In the genomic region with DNA sequence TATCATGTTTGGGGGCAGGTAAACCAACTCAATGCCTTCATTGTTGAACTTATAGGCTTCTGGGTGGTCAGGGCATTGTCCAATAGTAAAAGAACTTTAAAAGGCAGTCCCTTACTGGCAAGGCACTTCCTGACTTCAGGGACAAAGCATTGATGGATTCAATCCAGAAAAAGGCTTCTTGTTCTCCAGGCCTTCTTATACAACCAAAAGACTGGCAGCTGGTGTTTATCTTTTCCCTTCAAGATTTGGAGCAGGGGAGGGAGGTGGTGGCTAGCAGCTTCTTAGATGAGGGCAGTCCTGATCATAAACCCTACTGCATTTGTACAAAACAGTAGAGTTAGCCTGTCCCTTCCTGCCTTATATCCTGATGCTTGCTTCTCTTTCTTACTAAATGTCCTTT, we compare ENCODE assay signal across 16 cellular contexts. TPM values are rescaled to one million over a fixed set of nuclear protein-coding genes. Genes with fewer than 3 reads are reported as not detected.
DNase-seq lines count a peak whose midpoint lies in the region; ATAC-seq and TF ChIP-seq lines count a peak whose summit lies in the region.
"Had no signal": no experiment of that assay in that cellular context is flagged by ENCODE, and none has a peak within 500 bp of the region (broad histone marks: within the 10 kb centered on the region; RNA-seq: fewer than 3 reads in every experiment).

No MANE protein-coding gene starts in this region.

- POLR2A ChIA-PET in SK-N-SH (lab: Yijun Ruan, JAX), result no interaction called here

- intact Hi-C loops in left ventricle myocardium inferior (cut with micrococcal nuclease), result no loop called here
- intact Hi-C loops in stomach (cut with DNase I; ENCODE audit: low total_unique reads), result no loop called here

- ATAC-seq in GM19397 (IDR thresholded peaks at IDR 0.05; ENCODE audit: unreplicated experiment) (no peak), GM19351 (IDR thresholded peaks at IDR 0.05; ENCODE audit: unreplicated experiment) (no peak)
- ATAC-seq: HCT116 had no signal

- H3K79me2 ChIP-seq in SK-N-SH (ENCODE audit: insufficient read depth), result peaks cover 60% of the 10 kb centered on the region

- TF ChIP-seq CTCF in SK-N-SH (IDR thresholded peaks at IDR 0.05) (no peak), left ventricle myocardium inferior (IDR thresholded peaks at IDR 0.05; ENCODE audit: borderline replicate concordance) (no peak), stomach (IDR thresholded peaks at IDR 0.05) (no peak)

- no peak for TF ChIP-seq POLR2A in stomach (IDR thresholded peaks at IDR 0.05)

- peaks cover 3% of the 10 kb centered on the region for H3F3A ChIP-seq in SK-N-SH (replicated peaks; ENCODE audit: insufficient read depth)

- H3K4me2 ChIP-seq in SK-N-SH, result no peak overlapping the region
- H3K4me2 ChIP-seq: BLaER1 had no signal

- CTCF ChIA-PET in SK-N-SH (lab: Yijun Ruan, JAX), result interaction anchor here (0.6 kb wide), 1 partner anchor 1159 kb away, joined by 4 read pairs; no protein-coding TSS in a partner anchor

- H3K27ac ChIP-seq in SK-N-SH (ENCODE audit: low read depth in 2 of 2, low read length in 1 of 2), result peak overlapping the region; percentile 19 to 77; a peak in 2 of 4 replicates
- peak overlapping the region; percentile 66 for H3K27ac ChIP-seq in left ventricle myocardium inferior (replicated peaks)
- peak overlapping the region in 4 of 5 donors; percentile 26 to 49 (median 42) for H3K27ac ChIP-seq in stomach
- H3K27ac ChIP-seq: BLaER1 had no signal

- H3K36me3 ChIP-seq in SK-N-SH (replicated peaks in 1 of 2; ENCODE audit: control insufficient read depth in 1 of 2, insufficient read depth in 2 of 2, low read length in 1 of 2), result no peaks in the 10 kb centered on the region
- H3K36me3 ChIP-seq in left ventricle myocardium inferior, result no peaks in the 10 kb centered on the region
- H3K36me3 ChIP-seq in stomach, result no peaks in the 10 kb centered on the region
- H3K36me3 ChIP-seq: BLaER1 had no signal

- H3K9me2 ChIP-seq in SK-N-SH, result no peaks in the 10 kb centered on the region

- H3K4me1 ChIP-seq in SK-N-SH (ENCODE audit: control insufficient read depth in 1 of 2, insufficient read depth in 2 of 2, low read depth in 1 of 2, low read length in 1 of 2) (peaks cover 0 to 22% of the 10 kb centered on the region in 2 experiments; a peak in 1 of 4 replicates), left ventricle myocardium inferior (peaks cover 77% of the 10 kb centered on the region), stomach (peaks cover 13 to 60% (median 35%) of the 10 kb centered on the region in 4 donors)

- H3K9me3 ChIP-seq in SK-N-SH, result no peaks in the 10 kb centered on the region
- no peaks in the 10 kb centered on the region for H3K9me3 ChIP-seq in left ventricle myocardium inferior (replicated peaks)
- no peaks in the 10 kb centered on the region for H3K9me3 ChIP-seq in stomach

- TF ChIP-seq RAD21 in SK-N-SH (IDR thresholded peaks at IDR 0.05; ENCODE audit: low read length), result no peak

- H3K27me3 ChIP-seq in SK-N-SH (ENCODE audit: insufficient read depth), result no peaks in the 10 kb centered on the region
- no peaks in the 10 kb centered on the region for H3K27me3 ChIP-seq in left ventricle myocardium inferior (ENCODE audit: low read depth)
- H3K27me3 ChIP-seq in stomach, result no peaks in the 10 kb centered on the region
- H3K27me3 ChIP-seq: BLaER1 had no signal

- DNase-seq in HCEC 1CT (peak; percentile 14), SK-N-SH (no peak), left ventricle myocardium inferior (no peak), stomach (no peak), SK-N-DZ (ENCODE audit: low spot score) (no peak), LoVo (ENCODE audit: low spot score) (no peak)
- DNase-seq: activated CD4-positive, CD25-positive, alpha-beta regulatory T cell treated with anti-CD3 and anti-CD28 coated beads, Interleukin-2, amount 50 U/mL, for 72 hours; NCI-H1092 treated with DMSO at 0.1 percent for 48 hours; NCI-H510A treated with DMSO at 0.1 percent for 48 hours; SHP77 treated with DMSO at 0.1 percent for 48 hours; stimulated activated CD8-positive, alpha-beta memory T cell treated with anti-CD3 and anti-CD28 coated beads, Interleukin-4, amount 100 ng/mL, for 48 hours had no signal

- TF ChIP-seq EP300 in SK-N-SH (IDR thresholded peaks at IDR 0.05; ENCODE audit: borderline replicate concordance in 1 of 2, low read depth in 1 of 2, low read length in 1 of 2) (no peak), stomach (IDR thresholded peaks at IDR 0.05) (no peak)

- H3K4me3 ChIP-seq in SK-N-SH (ENCODE audit: low read depth in 2 of 2, low read length in 1 of 2), result no peak overlapping the region
- no peak overlapping the region for H3K4me3 ChIP-seq in left ventricle myocardium inferior
- no peak overlapping the region for H3K4me3 ChIP-seq in stomach
- H3K4me3 ChIP-seq: BLaER1, lung had no signal

- no peak overlapping the region for H3K9ac ChIP-seq in SK-N-SH
- H3K9ac ChIP-seq: BLaER1 had no signal

- no peak overlapping the region for H2AFZ ChIP-seq in SK-N-SH (ENCODE audit: low read depth)

- H4K20me1 ChIP-seq in SK-N-SH (ENCODE audit: insufficient read depth), result peaks cover 21% of the 10 kb centered on the region

TF ChIP-seq in SK-N-SH, 30 proteins besides CTCF, POLR2A, EP300 and RAD21:
- TF ChIP-seq, protein P1, sequence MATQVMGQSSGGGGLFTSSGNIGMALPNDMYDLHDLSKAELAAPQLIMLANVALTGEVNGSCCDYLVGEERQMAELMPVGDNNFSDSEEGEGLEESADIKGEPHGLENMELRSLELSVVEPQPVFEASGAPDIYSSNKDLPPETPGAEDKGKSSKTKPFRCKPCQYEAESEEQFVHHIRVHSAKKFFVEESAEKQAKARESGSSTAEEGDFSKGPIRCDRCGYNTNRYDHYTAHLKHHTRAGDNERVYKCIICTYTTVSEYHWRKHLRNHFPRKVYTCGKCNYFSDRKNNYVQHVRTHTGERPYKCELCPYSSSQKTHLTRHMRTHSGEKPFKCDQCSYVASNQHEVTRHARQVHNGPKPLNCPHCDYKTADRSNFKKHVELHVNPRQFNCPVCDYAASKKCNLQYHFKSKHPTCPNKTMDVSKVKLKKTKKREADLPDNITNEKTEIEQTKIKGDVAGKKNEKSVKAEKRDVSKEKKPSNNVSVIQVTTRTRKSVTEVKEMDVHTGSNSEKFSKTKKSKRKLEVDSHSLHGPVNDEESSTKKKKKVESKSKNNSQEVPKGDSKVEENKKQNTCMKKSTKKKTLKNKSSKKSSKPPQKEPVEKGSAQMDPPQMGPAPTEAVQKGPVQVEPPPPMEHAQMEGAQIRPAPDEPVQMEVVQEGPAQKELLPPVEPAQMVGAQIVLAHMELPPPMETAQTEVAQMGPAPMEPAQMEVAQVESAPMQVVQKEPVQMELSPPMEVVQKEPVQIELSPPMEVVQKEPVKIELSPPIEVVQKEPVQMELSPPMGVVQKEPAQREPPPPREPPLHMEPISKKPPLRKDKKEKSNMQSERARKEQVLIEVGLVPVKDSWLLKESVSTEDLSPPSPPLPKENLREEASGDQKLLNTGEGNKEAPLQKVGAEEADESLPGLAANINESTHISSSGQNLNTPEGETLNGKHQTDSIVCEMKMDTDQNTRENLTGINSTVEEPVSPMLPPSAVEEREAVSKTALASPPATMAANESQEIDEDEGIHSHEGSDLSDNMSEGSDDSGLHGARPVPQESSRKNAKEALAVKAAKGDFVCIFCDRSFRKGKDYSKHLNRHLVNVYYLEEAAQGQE (IDR thresholded peaks at IDR 0.05; ENCODE audit: low read depth, low read length), result no peak
- no peak for TF ChIP-seq POLR2AphosphoS5 (IDR thresholded peaks at IDR 0.05; ENCODE audit: low read depth, low read length)
- TF ChIP-seq RFX5 (IDR thresholded peaks at IDR 0.05; ENCODE audit: low read length), result no peak
- TF ChIP-seq MXI1 (IDR thresholded peaks at IDR 0.05; ENCODE audit: low read depth, low read length), result no peak
- no peak for TF ChIP-seq FOXM1 (IDR thresholded peaks at IDR 0.05; ENCODE audit: low read depth)
- no peak for TF ChIP-seq YY1 (IDR thresholded peaks at IDR 0.05; ENCODE audit: low read depth)
- no peak for TF ChIP-seq TEAD4 (IDR thresholded peaks at IDR 0.05; ENCODE audit: borderline replicate concordance, insufficient read depth)

RNA-seq across cellular contexts. Expression of gene NCOA3, which starts 57.5 kb away (rescaled TPM):
- polyA plus RNA-seq in SK-N-SH (2012; rRNA removed), result 5.8 and 8.3 TPM in 2 replicates
- polyA plus RNA-seq in SK-N-SH (2012; cell fraction: cytosol; rRNA removed), result 6.4 and 6.7 TPM in 2 replicates
- polyA plus RNA-seq in SK-N-SH (2012; cell fraction: nucleus; rRNA removed), result 7.1 and 13.0 TPM in 2 replicates
- 23.8 TPM for total RNA-seq in left ventricle myocardium inferior
- total RNA-seq in stomach, result 10 to 100 TPM in 4 of 5 donors, 1 to 10 TPM in 1; 8.7 to 60.8 (median 27.7) TPM
- polyA plus RNA-seq in stomach, result 1 to 10 TPM; 4.1 to 8.2 (median 4.3) TPM
- 8.1 and 9.0 TPM in 2 replicates for polyA plus RNA-seq in SK-N-DZ (2014; cell fraction: cytosol; rRNA removed)
- 8.2 and 14.9 TPM in 2 replicates for polyA plus RNA-seq in SK-N-DZ (2014; cell fraction: nucleus; rRNA removed)
